ENCODE assay signal across 9 cellular contexts in the genomic region with DNA sequence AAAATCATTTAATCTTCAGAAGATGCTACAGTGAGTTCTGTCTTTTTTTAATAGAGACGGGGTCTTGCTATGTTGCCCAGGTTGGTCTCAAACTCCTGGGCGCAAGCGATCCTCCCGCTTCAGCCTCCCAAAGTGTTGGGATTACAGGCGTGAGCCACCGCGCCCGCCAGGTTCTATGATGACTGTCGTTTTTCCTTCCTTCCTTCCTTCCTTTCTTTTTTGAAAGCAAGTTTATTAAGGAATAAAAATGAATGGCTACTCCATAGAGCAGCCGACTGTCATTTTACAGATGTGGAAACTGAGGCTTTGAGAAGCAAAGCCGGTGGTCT. TPM values are rescaled to one million over a fixed set of nuclear protein-coding genes. Genes with fewer than 3 reads are reported as not detected.
A peak's percentile ranks its signal among the peaks of the same experiment; 100 is the strongest.
DNase-seq lines count a peak whose midpoint lies in the region; ATAC-seq, FAIRE-seq and TF ChIP-seq lines count a peak whose summit lies in the region.
"Had no signal": no experiment of that assay in that cellular context is flagged by ENCODE, and none has a peak within 500 bp of the region (broad histone marks: within the 10 kb centered on the region; RNA-seq: fewer than 3 reads in every experiment).

No MANE protein-coding gene starts in this region.

- dilution Hi-C loops in mammary epithelial cell (cut with HindIII; ENCODE audit: low sequenced_read_pairs) = no loop called here

- ATAC-seq in natural killer cell = no peak

- DNase-seq in AG04449 (ENCODE audit: low read depth, low spot score) (no peak), mammary epithelial cell (no peak), natural killer cell (no peak), frontal cortex (ENCODE audit: low spot score in 2 of 2) (no peak), NOMO-1 treated with dmso at 0.1 percent for 144 hours (lab: John Stamatoyannopoulos, UW; ENCODE audit: unreplicated experiment) (no peak), SHP77 treated with DMSO at 0.1 percent for 48 hours (lab: John Stamatoyannopoulos, UW) (no peak)
- DNase-seq in stimulated activated naive CD4-positive, alpha-beta T cell (lab: John Stamatoyannopoulos, UW) = no peak
- DNase-seq: NCI-H524 treated with DMSO at 0.1 percent for 48 hours had no signal

- H3K4me3 ChIP-seq in AG04449 (ENCODE audit: low read depth, low read length) = peak overlapping the region; percentile 67
- peak overlapping the region; percentile 84 for H3K4me3 ChIP-seq in HUES6 (ENCODE audit: low read depth, low read length)
- no peak overlapping the region for H3K4me3 ChIP-seq in mammary epithelial cell (replicated peaks in 1 of 3; ENCODE audit: insufficient read depth in 1 of 3, low read depth in 2 of 3, low read length in 3 of 3)

- H3K27ac ChIP-seq in HUES6 (ENCODE audit: low read depth, low read length) = no peak overlapping the region
- no peak overlapping the region for H3K27ac ChIP-seq in mammary epithelial cell (ENCODE audit: insufficient read depth, low read depth, low read length)

- H3K9me3 ChIP-seq in HUES6 (ENCODE audit: control insufficient read depth, insufficient read depth, low read depth, low read length) (no peaks in the 10 kb centered on the region), mammary epithelial cell (replicated peaks; ENCODE audit: insufficient read depth, low read length) (no peaks in the 10 kb centered on the region)

- no peak for FAIRE-seq in frontal cortex (lab: Jason Lieb, UNC)

- H3K36me3 ChIP-seq in HUES6 (ENCODE audit: control insufficient read depth, insufficient read depth, low read length) (0 out of 2 replicates have a peak, but pooled peaks cover 4% of the 10 kb centered on the region), mammary epithelial cell (ENCODE audit: insufficient read depth, low read length) (no peaks in the 10 kb centered on the region)

- H3K4me3 Mint-ChIP-seq in natural killer cell = peak overlapping the region; percentile 13

- no peaks in the 10 kb centered on the region for H4K20me1 ChIP-seq in mammary epithelial cell (ENCODE audit: insufficient read depth, low read length)

- H3K79me2 ChIP-seq in mammary epithelial cell (ENCODE audit: insufficient read depth, low read length) = no peaks in the 10 kb centered on the region

- CTCF ChIA-PET in AG04449 (lab: Yijun Ruan, JAX) (interaction anchor here (1.1 to 1.5 kb wide), 4 partner anchors 10 to 81 kb away, joined by 3 to 6 read pairs (median 5); no protein-coding TSS in a partner anchor), mammary epithelial cell (lab: Charles Lee; ENCODE audit: low non-redundant PET) (no interaction called here)

- POLR2A ChIA-PET in AG04449 (lab: Yijun Ruan, JAX) = no interaction called here

- intact Hi-C loops in mammary epithelial cell (cut with micrococcal nuclease) = no loop called here
- intact Hi-C loops in natural killer cell (cut with micrococcal nuclease) = loop anchor here (10.0 kb wide), 1 partner anchor 203 kb away; a partner anchor contains a TSS

- H3K27me3 ChIP-seq in HUES6 (ENCODE audit: control insufficient read depth, insufficient read depth, low read length) (no peaks in the 10 kb centered on the region), mammary epithelial cell (ENCODE audit: insufficient read depth, low read length) (no peaks in the 10 kb centered on the region)

- no peak overlapping the region for H3K27ac Mint-ChIP-seq in natural killer cell

- peak overlapping the region; percentile 27 for H2AFZ ChIP-seq in mammary epithelial cell (ENCODE audit: low read depth, low read length)

- no peak overlapping the region for H3K4me2 ChIP-seq in mammary epithelial cell (ENCODE audit: insufficient read depth, low read depth, low read length)

- H3K4me1 ChIP-seq in HUES6 (ENCODE audit: control insufficient read depth, insufficient read depth, low read length) = peaks cover 4% of the 10 kb centered on the region
- H3K4me1 ChIP-seq in mammary epithelial cell (ENCODE audit: insufficient read depth, low read length) = peaks cover 34% of the 10 kb centered on the region

- no TSS peak for BruUV-seq in mammary epithelial cell (replicated peaks; lab: Mats Ljungman, UMichigan)

- no peaks in the 10 kb centered on the region for H3K9me3 Mint-ChIP-seq in natural killer cell

- H3K9ac ChIP-seq in HUES6 (ENCODE audit: low read length) = peak overlapping the region; percentile 17
- no peak overlapping the region for H3K9ac ChIP-seq in mammary epithelial cell (ENCODE audit: insufficient read depth, low read length)

- 91% methylated on average over 10 of the region's 11 CpGs for WGBS in mammary epithelial cell (ENCODE audit: low coverage, missing lambda C conversion rate)

- H3K4me1 Mint-ChIP-seq in natural killer cell = peaks cover 13 to 18% of the 10 kb centered on the region in 2 donors

- TF ChIP-seq CTCF in AG04449 (IDR thresholded peaks at IDR 0.05; ENCODE audit: insufficient read depth, low read length, missing control alignments) (no peak), mammary epithelial cell (conservative IDR thresholded peaks at IDR 0.05 in 1 of 2, IDR thresholded peaks at IDR 0.05 in 1 of 2; ENCODE audit: extremely low read depth in 1 of 2, insufficient read depth in 1 of 2, low read depth in 1 of 2, low read length in 2 of 2) (no peak), natural killer cell (IDR thresholded peaks at IDR 0.05) (no peak)

- H3K36me3 Mint-ChIP-seq in natural killer cell = no peaks in the 10 kb centered on the region

- H3K27me3 Mint-ChIP-seq in natural killer cell (ENCODE audit: low read depth in 2 of 2) = peaks cover 0 to 3% of the 10 kb centered on the region in 2 donors

- in situ Hi-C loops in mammary epithelial cell (cut with MboI; ENCODE audit: low sequenced_read_pairs in 2 of 2) = no loop called here

RNA-seq across cellular contexts. Expression of a gene that starts 0.5 kb away (rescaled TPM):
- total RNA-seq in mammary epithelial cell (10 to 100 TPM in 1 of 2 donors, 1 to 10 TPM in 1; 4.2 to 19.5 TPM), natural killer cell (1 to 10 TPM; 5.1 to 7.5 (median 7.1) TPM), frontal cortex (15.5 TPM)
- polyA plus RNA-seq in mammary epithelial cell = 8.0 TPM
- polyA minus RNA-seq in mammary epithelial cell = not detected

RNA-seq across cellular contexts. Expression of a gene that starts 5.5 kb away (rescaled TPM):
- total RNA-seq in mammary epithelial cell = 100 to 1,000 TPM in 1 of 2 donors, 10 to 100 TPM in 1; 32.8 to 163 TPM
- polyA plus RNA-seq in mammary epithelial cell = 56.3 TPM
- polyA minus RNA-seq in mammary epithelial cell = 238 TPM
- total RNA-seq in natural killer cell = 100 to 1,000 TPM; 166 to 207 (median 170) TPM
- total RNA-seq in frontal cortex = 43.6 TPM

RNA-seq across cellular contexts. Expression of a gene that starts 18.1 kb away (rescaled TPM):
- 10 to 100 TPM; 34.3 to 73.6 TPM for total RNA-seq in mammary epithelial cell
- 61.1 TPM for polyA plus RNA-seq in mammary epithelial cell
- polyA minus RNA-seq in mammary epithelial cell = 11.9 TPM
- total RNA-seq in natural killer cell = 10 to 100 TPM; 60.8 to 67.9 (median 66.6) TPM
- total RNA-seq in frontal cortex = 27.7 TPM

RNA-seq across cellular contexts. Expression of a gene that starts 36.3 kb away (rescaled TPM):
- total RNA-seq in mammary epithelial cell (100 to 1,000 TPM; 318 to 950 TPM), natural killer cell (100 to 1,000 TPM; 731 to 872 (median 837) TPM), frontal cortex (276 TPM)
- polyA plus RNA-seq in mammary epithelial cell = 2,121 TPM
- polyA minus RNA-seq in mammary epithelial cell = 372 TPM

RNA-seq across cellular contexts. Expression of a gene that starts 48.1 kb away (rescaled TPM):
- total RNA-seq in mammary epithelial cell (under 1 TPM; under 0.01 to 0.19 TPM), natural killer cell (under 1 TPM; 0.14 to 0.58 (median 0.27) TPM), frontal cortex (116 TPM)
- 0.08 TPM for polyA plus RNA-seq in mammary epithelial cell
- not detected for polyA minus RNA-seq in mammary epithelial cell

Comparison
In these comparisons a context has a peak if more than half of its experiments do, and no peak if none do; other contexts are left out.
1. H3K4me3 ChIP-seq: peak in AG04449 (single experiment) and HUES6 (single experiment); none in mammary epithelial cell (0 of 3).